In genomic region chr5:29485333-29485732, GRCh38 we compare ENCODE assay signal across 31 cellular contexts.
"Had no signal": no experiment of that assay in that cellular context is flagged by ENCODE, and none has a peak within 500 bp of the region (broad histone marks: within the 10 kb centered on the region; RNA-seq: fewer than 3 reads in every experiment).

No MANE protein-coding gene starts in this region.

- H3K4me1 ChIP-seq: Peyer's patch, SJSA1 had no signal

- H3K27ac ChIP-seq: KMS-11, Peyer's patch, SJSA1 had no signal

- H3K9me3 ChIP-seq: Peyer's patch, SJSA1, SK-N-SH had no signal

- H3K36me3 ChIP-seq: MG63, Peyer's patch, SJSA1 had no signal

- H3K4me3 ChIP-seq: MG63, Peyer's patch, SJSA1 had no signal

- H3K9ac ChIP-seq: KMS-11, SK-N-SH had no signal

- H3K27me3 ChIP-seq: MG63, Peyer's patch, SJSA1 had no signal

- H3K4me2 ChIP-seq: KMS-11, SK-N-SH had no signal

- DNase-seq: Karpas-422, MG63, NCI-H1048, NCI-H1092 treated with DMSO at 0.1 percent for 48 hours, NCI-H1105 treated with DMSO at 0.1 percent for 48 hours, NCI-H1417, NCI-H1436, NCI-H146, NCI-H1694, NCI-H187, NCI-H2029, NCI-H2081, NCI-H2171 treated with DMSO at 0.1 percent for 48 hours, NCI-H2227 treated with DMSO at 0.1 percent for 48 hours, NCI-H345, NCI-H446, NCI-H510A, NCI-H524, NCI-H526, NCI-H69, NCI-H748 treated with DMSO at 0.1 percent for 48 hours, NCI-H82, Peyer's patch, Right ventricle myocardium superior, RPMI8226, SHP77 treated with DMSO at 0.1 percent for 48 hours, SK-N-SH, SW 1271, T-helper 1 cell had no signal
